In the genomic region with DNA sequence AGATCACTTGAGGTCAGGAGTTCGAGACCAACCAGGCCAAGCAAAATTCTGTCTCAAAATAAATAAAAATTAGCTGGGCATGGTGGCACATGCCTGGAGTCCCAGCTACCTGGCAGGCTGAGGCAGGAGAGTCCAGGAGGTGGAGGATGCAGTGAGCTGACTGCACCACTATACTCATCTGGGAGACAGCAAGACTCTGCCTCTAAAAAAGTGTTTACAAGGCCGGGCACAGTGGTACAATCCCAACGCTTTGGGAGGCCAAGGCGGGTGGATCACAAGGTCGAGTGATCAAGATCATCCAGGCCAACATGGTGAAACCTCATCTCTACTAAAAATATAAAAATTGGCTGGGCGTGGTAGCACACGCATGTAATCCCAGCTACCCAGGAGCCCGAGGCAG, we compare ENCODE assay signal across 29 cellular contexts. TPM values are rescaled to one million over a fixed set of nuclear protein-coding genes. Genes with fewer than 3 reads are reported as not detected.
DNase-seq lines count a peak whose midpoint lies in the region; ATAC-seq and TF ChIP-seq lines count a peak whose summit lies in the region.
"Had no signal": no experiment of that assay in that cellular context is flagged by ENCODE, and none has a peak within 500 bp of the region (broad histone marks: within the 10 kb centered on the region; RNA-seq: fewer than 3 reads in every experiment).

No MANE protein-coding gene starts in this region.

- ATAC-seq in WTC11 (no peak), gastrocnemius medialis (no peak), GM21381 (IDR thresholded peaks at IDR 0.05; ENCODE audit: unreplicated experiment) (no peak)
- ATAC-seq: left lobe of liver had no signal

- intact Hi-C loops in gastrocnemius medialis (cut with DNase I; ENCODE audit: low total_unique reads) = loop anchor here (10.0 kb wide), 1 partner anchor 1810 kb away; a partner anchor contains a TSS

- 81% methylated on average over 8 of the region's 8 CpGs for WGBS in GM23248 (ENCODE audit: low coverage in 1 of 2, low lambda C conversion rate in 2 of 2, missing lambda C conversion rate in 2 of 2), 2 experiments

- H3K4me3 ChIP-seq in GM23248 = no peak overlapping the region
- H3K4me3 ChIP-seq in gastrocnemius medialis = no peak overlapping the region
- H3K4me3 ChIP-seq: ascending aorta; BLaER1 treated with 17β-estradiol and CSF1 and Interleukin-3, amounts not matched to agents 10 nM and 100 nM; coronary artery; HAP-1; upper lobe of left lung had no signal

- peaks cover 10% of the 10 kb centered on the region; the same call in 1 of the 2 replicates for H4K20me1 ChIP-seq in GM23248 (ENCODE audit: insufficient read depth)

- no peak overlapping the region for H2AFZ ChIP-seq in GM23248

- H3F3A ChIP-seq in GM23248 (ENCODE audit: insufficient read depth) = peaks cover 61% of the 10 kb centered on the region

- H3K27me3 ChIP-seq in GM23248 (replicated peaks; ENCODE audit: insufficient read depth) (no peaks in the 10 kb centered on the region), gastrocnemius medialis (no peaks in the 10 kb centered on the region)
- H3K27me3 ChIP-seq: ascending aorta; BLaER1 treated with 17β-estradiol and CSF1 and Interleukin-3, amounts not matched to agents 10 nM and 100 nM; upper lobe of left lung had no signal

- H3K4me1 Mint-ChIP-seq in activated naive CD8-positive, alpha-beta T cell (ENCODE audit: low read depth) = peaks cover 23% of the 10 kb centered on the region
- peaks cover 20% of the 10 kb centered on the region for H3K4me1 Mint-ChIP-seq in activated naive CD8-positive, alpha-beta T cell treated with anti-CD3 and anti-CD28 coated beads for 36 hours
- peaks cover 9% of the 10 kb centered on the region for H3K4me1 Mint-ChIP-seq in WTC11

- TF ChIP-seq POLR2A in gastrocnemius medialis (IDR thresholded peaks at IDR 0.05) = no peak

- H3K36me3 ChIP-seq in GM23248 (ENCODE audit: low read depth) (peaks cover 47% of the 10 kb centered on the region), gastrocnemius medialis (peaks cover 0 to 52% of the 10 kb centered on the region in 2 donors)

- H3K9me3 Mint-ChIP-seq in activated naive CD8-positive, alpha-beta T cell (ENCODE audit: low read depth) = no peaks in the 10 kb centered on the region
- H3K9me3 Mint-ChIP-seq in activated naive CD8-positive, alpha-beta T cell treated with anti-CD3 and anti-CD28 coated beads for 36 hours = no peaks in the 10 kb centered on the region
- no peaks in the 10 kb centered on the region for H3K9me3 Mint-ChIP-seq in WTC11
- H3K9me3 Mint-ChIP-seq: activated naive CD8-positive, alpha-beta T cell treated with anti-CD3 and anti-CD28 coated beads, Interleukin-2, amount 10 ng/mL, durations not matched to agents 7 days and 5 days; nephron had no signal

- H3K27ac Mint-ChIP-seq in activated naive CD8-positive, alpha-beta T cell = peak overlapping the region; percentile 28
- no peak overlapping the region for H3K27ac Mint-ChIP-seq in activated naive CD8-positive, alpha-beta T cell treated with anti-CD3 and anti-CD28 coated beads for 36 hours
- H3K27ac Mint-ChIP-seq in WTC11 = no peak overlapping the region
- H3K27ac Mint-ChIP-seq: activated naive CD8-positive, alpha-beta T cell treated with anti-CD3 and anti-CD28 coated beads, Interleukin-2, amount 10 ng/mL, durations not matched to agents 7 days and 5 days; nephron had no signal

- no peaks in the 10 kb centered on the region for H3K27me3 Mint-ChIP-seq in activated naive CD8-positive, alpha-beta T cell
- no peaks in the 10 kb centered on the region for H3K27me3 Mint-ChIP-seq in activated naive CD8-positive, alpha-beta T cell treated with anti-CD3 and anti-CD28 coated beads for 36 hours
- no peaks in the 10 kb centered on the region for H3K27me3 Mint-ChIP-seq in WTC11 (ENCODE audit: low read depth)
- H3K27me3 Mint-ChIP-seq: activated naive CD8-positive, alpha-beta T cell treated with anti-CD3 and anti-CD28 coated beads, Interleukin-2, amount 10 ng/mL, durations not matched to agents 7 days and 5 days had no signal

- H3K4me3 Mint-ChIP-seq in activated naive CD8-positive, alpha-beta T cell = no peak overlapping the region
- H3K4me3 Mint-ChIP-seq in activated naive CD8-positive, alpha-beta T cell treated with anti-CD3 and anti-CD28 coated beads for 36 hours = no peak overlapping the region
- H3K4me3 Mint-ChIP-seq in WTC11 = no peak overlapping the region
- H3K4me3 Mint-ChIP-seq: activated naive CD8-positive, alpha-beta T cell treated with anti-CD3 and anti-CD28 coated beads, Interleukin-2, amount 10 ng/mL, durations not matched to agents 7 days and 5 days; nephron had no signal

- POLR2A ChIA-PET in WTC11 (lab: Charles Lee) = interaction anchor here (0.7 to 1.2 kb wide), 4 partner anchors 11 to 1204 kb away, joined by 3 to 7 read pairs (median 4); no protein-coding TSS in a partner anchor

- in situ Hi-C loops in GM23248 (cut with MboI) = no loop called here
- in situ Hi-C loops in gastrocnemius medialis (cut with MboI; ENCODE audit: low sequenced_read_pairs in 4 of 4) = no loop called here

- no peak for TF ChIP-seq CTCF in WTC11 (IDR thresholded peaks at IDR 0.05)
- TF ChIP-seq CTCF in gastrocnemius medialis (IDR thresholded peaks at IDR 0.05 in 4 of 5, conservative IDR thresholded peaks at IDR 0.05 in 1 of 5) = no peak
- TF ChIP-seq CTCF in GM20000 (IDR thresholded peaks at IDR 0.05; ENCODE audit: extremely low read depth, missing control alignments) = no peak

- H3K9ac ChIP-seq in GM23248 = no peak overlapping the region
- H3K9ac ChIP-seq: BLaER1 treated with 17β-estradiol and CSF1 and Interleukin-3, amounts not matched to agents 10 nM and 100 nM had no signal

- H3K4me2 ChIP-seq in GM23248 (ENCODE audit: unreplicated experiment) = no peak overlapping the region
- H3K4me2 ChIP-seq: BLaER1 treated with 17β-estradiol and CSF1 and Interleukin-3, amounts not matched to agents 10 nM and 100 nM had no signal

- H3K27ac ChIP-seq in GM23248 (peak overlapping the region; percentile 42), gastrocnemius medialis (peak overlapping the region; percentile 8 to 73 (median 53))
- H3K27ac ChIP-seq: ascending aorta; BLaER1 treated with 17β-estradiol and CSF1 and Interleukin-3, amounts not matched to agents 10 nM and 100 nM; coronary artery; upper lobe of left lung; WERI-Rb-1 had no signal

- H3K9me2 ChIP-seq in GM23248 (ENCODE audit: insufficient read depth) = no peaks in the 10 kb centered on the region

- H3K36me3 Mint-ChIP-seq in activated naive CD8-positive, alpha-beta T cell = no peaks in the 10 kb centered on the region
- H3K36me3 Mint-ChIP-seq in activated naive CD8-positive, alpha-beta T cell treated with anti-CD3 and anti-CD28 coated beads for 36 hours = peaks cover 42% of the 10 kb centered on the region
- H3K36me3 Mint-ChIP-seq in WTC11 = peaks cover 45% of the 10 kb centered on the region

- no peaks in the 10 kb centered on the region for H3K9me3 ChIP-seq in GM23248 (ENCODE audit: low read depth)
- no peaks in the 10 kb centered on the region for H3K9me3 ChIP-seq in gastrocnemius medialis
- H3K9me3 ChIP-seq: ascending aorta; BLaER1 treated with 17β-estradiol and CSF1 and Interleukin-3, amounts not matched to agents 10 nM and 100 nM; HAP-1; upper lobe of left lung had no signal

- no peak for DNase-seq in activated naive CD8-positive, alpha-beta T cell treated with anti-CD3 and anti-CD28 coated beads for 36 hours
- DNase-seq in GM23248 (no peak), WTC11 (ENCODE audit: low spot score) (no peak), gastrocnemius medialis (peak in 1 of 2 donors; percentile 33), globus pallidus (ENCODE audit: low spot score) (no peak), GM20000 (ENCODE audit: low spot score) (no peak)
- DNase-seq: activated CD4-positive, alpha-beta T cell treated with anti-CD3 and anti-CD28 coated beads for 48 hours; activated naive CD8-positive, alpha-beta T cell treated with anti-CD3 and anti-CD28 coated beads, Interleukin-2, amount 10 ng/mL, durations not matched to agents 7 days and 5 days; DMS79 treated with DMSO at 0.1 percent for 48 hours; effector memory CD4-positive, alpha-beta T cell; glutamatergic neuron; NCI-H1092; NCI-H187 treated with DMSO at 0.1 percent for 48 hours; NCI-H2171; NCI-H510A; stimulated activated CD4-positive, alpha-beta T cell treated with anti-CD3 and anti-CD28 coated beads, Interleukin-4, amount 100 ng/mL, for 4 hours; substantia nigra; upper lobe of left lung; WERI-Rb-1 had no signal

- H3K4me1 ChIP-seq in GM23248 (ENCODE audit: insufficient read depth) (no peaks in the 10 kb centered on the region), gastrocnemius medialis (peaks cover 3 to 7% of the 10 kb centered on the region in 2 donors)
- H3K4me1 ChIP-seq: ascending aorta, HAP-1 had no signal

- H3K79me2 ChIP-seq in GM23248 (ENCODE audit: insufficient read depth) = peaks cover 59% of the 10 kb centered on the region

- CTCF ChIA-PET in WTC11 (lab: Charles Lee) = interaction anchor here (0.7 kb wide), 1 partner anchor 165 kb away, joined by 3 read pairs; no protein-coding TSS in a partner anchor

TF ChIP-seq in WTC11, 78 proteins besides CTCF, POLR2A, EP300 and RAD21 (continues in another document):
- TF ChIP-seq, protein P1, sequence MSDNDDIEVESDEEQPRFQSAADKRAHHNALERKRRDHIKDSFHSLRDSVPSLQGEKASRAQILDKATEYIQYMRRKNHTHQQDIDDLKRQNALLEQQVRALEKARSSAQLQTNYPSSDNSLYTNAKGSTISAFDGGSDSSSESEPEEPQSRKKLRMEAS (CRISPR knock-in tag; IDR thresholded peaks at IDR 0.05) = no peak

RNA-seq across cellular contexts. Expression of a gene that starts 4.2 kb away (rescaled TPM):
- 10 to 100 TPM; 31.6 to 32.2 TPM for total RNA-seq in activated naive CD8-positive, alpha-beta T cell treated with anti-CD3 and anti-CD28 coated beads for 36 hours
- 167 and 194 TPM in 2 replicates for total RNA-seq in GM23248 (2014; rRNA removed; shearing (Covaris generic))
- 47.6 and 51.1 TPM in 2 replicates for polyA plus RNA-seq in GM23248 (2016; fragmentation: Nextera tagmentation; extraction: Ambion mirVana)
- total RNA-seq in WTC11 (2021) (61.5 to 73.5 TPM (median 68.4 TPM) in 3 replicates), gastrocnemius medialis (100 to 1,000 TPM in 3 of 4 donors, 10 to 100 TPM in 1; 61.3 to 135 (median 115) TPM)

RNA-seq across cellular contexts. Expression of a gene that starts 10.1 kb away (rescaled TPM):
- total RNA-seq in activated naive CD8-positive, alpha-beta T cell treated with anti-CD3 and anti-CD28 coated beads for 36 hours = 1,000 to 10,000 TPM; 3,340 to 3,392 TPM
- 2,755 and 2,906 TPM in 2 replicates for total RNA-seq in GM23248 (2014; rRNA removed; shearing (Covaris generic))
- 326 and 331 TPM in 2 replicates for polyA plus RNA-seq in GM23248 (2016; fragmentation: Nextera tagmentation; extraction: Ambion mirVana)
- total RNA-seq in WTC11 (2021) = 3,572 to 3,864 TPM (median 3,852 TPM) in 3 replicates
- total RNA-seq in gastrocnemius medialis = 1,000 to 10,000 TPM; 1,701 to 2,714 (median 2,440) TPM

RNA-seq across cellular contexts. Expression of a gene that starts 32.4 kb away (rescaled TPM):
- 10 to 100 TPM; 24.0 to 26.3 TPM for total RNA-seq in activated naive CD8-positive, alpha-beta T cell treated with anti-CD3 and anti-CD28 coated beads for 36 hours
- total RNA-seq in GM23248 (2014; rRNA removed; shearing (Covaris generic)) = 16.8 and 21.0 TPM in 2 replicates
- 6.9 and 9.1 TPM in 2 replicates for polyA plus RNA-seq in GM23248 (2016; fragmentation: Nextera tagmentation; extraction: Ambion mirVana)
- total RNA-seq in WTC11 (2021) (45.5 to 46.0 TPM (median 45.9 TPM) in 3 replicates), gastrocnemius medialis (10 to 100 TPM; 15.5 to 20.0 (median 17.5) TPM)

RNA-seq across cellular contexts. Expression of a gene that starts 42.3 kb away (rescaled TPM):
- total RNA-seq in activated naive CD8-positive, alpha-beta T cell treated with anti-CD3 and anti-CD28 coated beads for 36 hours = not detected
- not detected in 2 replicates for total RNA-seq in GM23248 (2014; rRNA removed; shearing (Covaris generic))
- not detected in 2 replicates for polyA plus RNA-seq in GM23248 (2016; fragmentation: Nextera tagmentation; extraction: Ambion mirVana)
- 50.4 to 61.9 TPM (median 51.1 TPM) in 3 replicates for total RNA-seq in WTC11 (2021)
- total RNA-seq in gastrocnemius medialis = 100 to 1,000 TPM in 2 of 4 donors, 10 to 100 TPM in 2; 46.3 to 168 (median 106) TPM
- total RNA-seq: activated naive CD8-positive, alpha-beta T cell treated with anti-CD3 and anti-CD28 coated beads, Interleukin-2, amount 10 ng/mL, durations not matched to agents 7 days and 5 days; ascending aorta; epithelial cell of proximal tubule; left lobe of liver; osteoblast; upper lobe of left lung had no signal
